In the genomic region with DNA sequence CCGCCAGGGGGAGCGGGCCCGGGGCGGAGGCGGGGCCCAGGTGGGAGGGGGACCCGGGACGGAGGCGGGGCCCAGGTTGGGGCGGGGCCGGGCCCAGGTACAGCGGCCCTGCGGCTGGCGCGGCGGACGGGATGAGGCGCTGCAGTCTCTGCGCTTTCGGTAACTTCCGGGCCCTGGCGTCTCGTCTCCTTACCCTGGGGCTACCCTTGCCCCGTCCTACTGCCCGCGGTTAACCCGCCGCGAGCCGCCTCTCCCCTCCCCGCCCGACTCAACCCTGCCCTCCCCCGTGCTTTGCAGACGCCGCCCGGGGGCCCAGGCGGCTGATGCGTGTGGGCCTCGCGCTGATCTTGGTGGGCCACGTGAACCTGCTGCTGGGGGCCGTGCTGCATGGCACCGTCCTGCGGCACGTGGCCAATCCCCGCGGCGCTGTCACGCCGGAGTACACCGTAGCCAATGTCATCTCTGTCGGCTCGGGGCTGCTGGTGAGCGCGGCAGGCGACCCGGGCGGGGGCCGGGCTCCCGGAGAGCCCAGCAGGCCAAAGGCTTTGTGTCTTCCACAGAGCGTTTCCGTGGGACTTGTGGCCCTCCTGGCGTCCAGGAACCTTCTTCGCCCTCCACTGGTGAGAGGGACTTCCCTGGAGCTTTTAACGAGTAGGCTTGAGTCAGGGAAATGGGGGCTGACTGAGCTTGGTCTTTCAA, we compare ENCODE assay signal across 8 cellular contexts. TPM values are rescaled to one million over a fixed set of nuclear protein-coding genes. Genes with fewer than 3 reads are reported as not detected.
DNase-seq lines count a peak whose midpoint lies in the region; ATAC-seq, FAIRE-seq and TF ChIP-seq lines count a peak whose summit lies in the region.

A gene with protein sequence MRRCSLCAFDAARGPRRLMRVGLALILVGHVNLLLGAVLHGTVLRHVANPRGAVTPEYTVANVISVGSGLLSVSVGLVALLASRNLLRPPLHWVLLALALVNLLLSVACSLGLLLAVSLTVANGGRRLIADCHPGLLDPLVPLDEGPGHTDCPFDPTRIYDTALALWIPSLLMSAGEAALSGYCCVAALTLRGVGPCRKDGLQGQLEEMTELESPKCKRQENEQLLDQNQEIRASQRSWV (plus strand): TSS at position 100 of the 699 bp plus-strand sequence. CDS start 32 bp downstream, at position 132.

- 94% methylated on average over 41 of the region's 64 CpGs for WGBS in A549 (ENCODE audit: missing lambda C conversion rate)

- FAIRE-seq in A549 (lab: Jason Lieb, UNC): no peak

- no peak for TF ChIP-seq CTCF in A549 (IDR thresholded peaks at IDR 0.05)
- TF ChIP-seq CTCF in gastrocnemius medialis (IDR thresholded peaks at IDR 0.05 in 4 of 5, conservative IDR thresholded peaks at IDR 0.05 in 1 of 5): no peak

- ATAC-seq in A549 (peak in 1 of 2 experiments; percentile 2; a peak in 1 of 6 replicates), left ventricle myocardium superior (peak; percentile 66), gastrocnemius medialis (peak; percentile 44 to 45), GM19035 (IDR thresholded peaks at IDR 0.05; ENCODE audit: unreplicated experiment) (no peak), GM21737 (IDR thresholded peaks at IDR 0.05; ENCODE audit: unreplicated experiment) (no peak)

- TF ChIP-seq POLR2A in A549 (IDR thresholded peaks at IDR 0.05; ENCODE audit: low read length) (no peak), gastrocnemius medialis (IDR thresholded peaks at IDR 0.05) (no peak)

- TF ChIP-seq RAD21 in A549 (conservative IDR thresholded peaks at IDR 0.05 in 1 of 2, IDR thresholded peaks at IDR 0.05 in 1 of 2): no peak

- H3K4me3 ChIP-seq in A549 (no peak within 1 kb of the TSS), gastrocnemius medialis (peak within 1 kb of the TSS in 2 of 4 donors; percentile 22 to 33)

- peaks cover 0 to 50% of the 10 kb centered on the region in 2 donors for H3K36me3 ChIP-seq in gastrocnemius medialis

- POLR2A ChIA-PET in A549 (lab: Yijun Ruan, JAX): interaction anchor here (1.0 kb wide), 1 partner anchor 13 kb away, joined by 3 read pairs; a partner anchor contains a TSS

- intact Hi-C loops in left ventricle myocardium superior (cut with micrococcal nuclease): no loop called here
- intact Hi-C loops in gastrocnemius medialis (cut with DNase I; ENCODE audit: low total_unique reads): no loop called here

- H3K9me3 ChIP-seq in A549 (no peaks in the 10 kb centered on the region), gastrocnemius medialis (no peaks in the 10 kb centered on the region)

- H3K4me1 ChIP-seq in A549 (no peaks in the 10 kb centered on the region), gastrocnemius medialis (peaks cover 4 to 5% of the 10 kb centered on the region in 2 donors)

- H3K4me2 ChIP-seq in A549: no peak within 1 kb of the TSS

- no peak for DNase-seq in A549 (ENCODE audit: low read depth in 1 of 2, low spot score in 1 of 2)
- peak; percentile 62 for DNase-seq in NCI-H1105 (lab: John Stamatoyannopoulos, UW)
- peak; percentile 38 to 56 for DNase-seq in activated T-cell treated with anti-CD3 and anti-CD28 coated beads, Interleukin-2, amount 50 U/mL, for 48 hours
- DNase-seq in left ventricle myocardium superior: peak; percentile 37
- DNase-seq in gastrocnemius medialis: no peak
- DNase-seq in SIG-M5 (lab: John Stamatoyannopoulos, UW): no peak

- no peak for TF ChIP-seq EP300 in A549 (IDR thresholded peaks at IDR 0.05)

- H3K27ac ChIP-seq in A549 (no peak within 1 kb of the TSS), gastrocnemius medialis (peak within 1 kb of the TSS; percentile 44 to 85 (median 64))

- in situ Hi-C loops in gastrocnemius medialis (cut with MboI; ENCODE audit: low sequenced_read_pairs in 4 of 4): no loop called here

- CTCF ChIA-PET in A549 (lab: Yijun Ruan, JAX): interaction anchor here (1.1 kb wide), 1 partner anchor 33 kb away, joined by 3 read pairs; a partner anchor contains a TSS

- no peaks in the 10 kb centered on the region for H3K27me3 ChIP-seq in gastrocnemius medialis

TF ChIP-seq in A549, 52 proteins besides CTCF, POLR2A, EP300 and RAD21:
- TF ChIP-seq, protein P1, sequence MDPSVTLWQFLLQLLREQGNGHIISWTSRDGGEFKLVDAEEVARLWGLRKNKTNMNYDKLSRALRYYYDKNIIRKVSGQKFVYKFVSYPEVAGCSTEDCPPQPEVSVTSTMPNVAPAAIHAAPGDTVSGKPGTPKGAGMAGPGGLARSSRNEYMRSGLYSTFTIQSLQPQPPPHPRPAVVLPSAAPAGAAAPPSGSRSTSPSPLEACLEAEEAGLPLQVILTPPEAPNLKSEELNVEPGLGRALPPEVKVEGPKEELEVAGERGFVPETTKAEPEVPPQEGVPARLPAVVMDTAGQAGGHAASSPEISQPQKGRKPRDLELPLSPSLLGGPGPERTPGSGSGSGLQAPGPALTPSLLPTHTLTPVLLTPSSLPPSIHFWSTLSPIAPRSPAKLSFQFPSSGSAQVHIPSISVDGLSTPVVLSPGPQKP (IDR thresholded peaks at IDR 0.05; ENCODE audit: low read depth, low read length): no peak
- TF ChIP-seq POLR2AphosphoS2 (conservative IDR thresholded peaks at IDR 0.05; ENCODE audit: low read length): peak; percentile 72; the same call in 1 of the 2 replicates
- no peak for TF ChIP-seq MAFK (IDR thresholded peaks at IDR 0.05; ENCODE audit: partially characterized antibody)
- no peak for TF ChIP-seq EHF (CRISPR knock-in tag; IDR thresholded peaks at IDR 0.05)
- no peak for TF ChIP-seq GATA3 (IDR thresholded peaks at IDR 0.05; ENCODE audit: borderline replicate concordance)
- TF ChIP-seq, protein P2, sequence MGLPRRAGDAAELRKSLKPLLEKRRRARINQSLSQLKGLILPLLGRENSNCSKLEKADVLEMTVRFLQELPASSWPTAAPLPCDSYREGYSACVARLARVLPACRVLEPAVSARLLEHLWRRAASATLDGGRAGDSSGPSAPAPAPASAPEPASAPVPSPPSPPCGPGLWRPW (IDR thresholded peaks at IDR 0.05): no peak
- no peak for TF ChIP-seq MAZ (IDR thresholded peaks at IDR 0.05; ENCODE audit: borderline replicate concordance, low read depth, low read length)
- 0 out of 5 replicates have a peak, but pooled peaks of 1 of the 2 experiments have one; percentile 38 for TF ChIP-seq JUN (IDR thresholded peaks at IDR 0.05)
- no peak for TF ChIP-seq RCOR1 (IDR thresholded peaks at IDR 0.05; ENCODE audit: low read depth, low read length)
- no peak for TF ChIP-seq CHD4 (IDR thresholded peaks at IDR 0.05; ENCODE audit: borderline replicate concordance)
- no peak for TF ChIP-seq CBX8 (IDR thresholded peaks at IDR 0.05)
- TF ChIP-seq CHD2 (IDR thresholded peaks at IDR 0.05; ENCODE audit: low read length, partially characterized antibody): no peak

RNA-seq across cellular contexts. Expression of the gene that starts here (rescaled TPM):
- polyA plus RNA-seq in A549 (2011; rRNA removed): 1.2 and 1.3 TPM in 2 replicates
- 1.0 and 1.2 TPM in 2 replicates for polyA plus RNA-seq in A549 (2012; cell fraction: cytosol; rRNA removed)
- polyA plus RNA-seq in A549 (2012; cell fraction: nucleus; rRNA removed): 7.8 and 10.5 TPM in 2 replicates
- polyA plus RNA-seq in A549 (2017; fragmentation: RNase III; extraction: RNeasy Plus Mini Kit Qiagen cat#74134 plus additional on column Dnase treatment): 0.68 to 0.92 TPM (median 0.79 TPM) in 3 replicates
- polyA minus RNA-seq in A549 (2011; rRNA and poly(A)+ RNA removed): 0.45 and 0.92 TPM in 2 replicates
- not detected for total RNA-seq in left ventricle myocardium superior
- 1 to 10 TPM in 1 of 4 donors, under 1 TPM in 1, not detected in 2; 0.93 to 2.1 TPM for total RNA-seq in gastrocnemius medialis

Comparison
In these comparisons a context has a peak if more than half of its experiments do, and no peak if none do; other contexts are left out.
1. Peak in DNase-seq and ATAC-seq in left ventricle myocardium superior; RNA of the gene not detected or under 1 TPM.
2. ATAC-seq: peak in gastrocnemius medialis (2 of 2); none in GM19035 (single experiment) and GM21737 (single experiment).
3. DNase-seq: peak in NCI-H1105 (single experiment) and activated T-cell treated with anti-CD3 and anti-CD28 coated beads, Interleukin-2, amount 50 U/mL, for 48 hours (2 of 2); none in A549 (0 of 2), gastrocnemius medialis (0 of 2) and SIG-M5 (single experiment).
4. H3K27ac ChIP-seq: peak in gastrocnemius medialis (4 of 4); none in A549 (0 of 2).